9 cellular contexts compared by ENCODE assay signal in genomic region chr18:26655010-26655613, GRCh38.
DNase-seq lines count a peak whose midpoint lies in the region; ATAC-seq and TF ChIP-seq lines count a peak whose summit lies in the region.
"Had no signal": no experiment of that assay in that cellular context is flagged by ENCODE, and none has a peak within 500 bp of the region (broad histone marks: within the 10 kb centered on the region; RNA-seq: fewer than 3 reads in every experiment).

No MANE protein-coding gene starts in this region.

- H3K4me3 Mint-ChIP-seq in activated T-cell treated with anti-CD3 and anti-CD28 coated beads, Interleukin-2, amount 50 U/mL, for 72 hours, result peak overlapping the region; percentile 7 to 65
- H3K4me3 Mint-ChIP-seq in chondrocyte (ENCODE audit: unreplicated experiment), result peak overlapping the region; percentile 68

- H3K27me3 ChIP-seq in lower lobe of right lung (ENCODE audit: low read depth), result peaks cover 12% of the 10 kb centered on the region
- H3K27me3 ChIP-seq in thyroid gland, result no peaks in the 10 kb centered on the region

- H3K4me3 ChIP-seq in lower lobe of right lung (peak overlapping the region; percentile 68), thyroid gland (replicated peaks in 1 of 3) (peak overlapping the region in 2 of 3 donors; percentile 45 to 60)

- DNase-seq in activated T-cell treated with anti-CD3 and anti-CD28 coated beads, Interleukin-2, amount 50 U/mL, for 72 hours, result no peak
- no peak for DNase-seq in activated T-cell treated with anti-CD3 and anti-CD28 coated beads, Interleukin-2, amount 50 U/mL, for 48 hours
- DNase-seq in chondrocyte (ENCODE audit: low spot score) (no peak), lower lobe of right lung (no peak), thyroid gland (no peak), AG08395 (ENCODE audit: low spot score) (no peak)
- DNase-seq: NCI-H1694 had no signal

- WGBS in thyroid gland, 2 donors, result 5 to 10% methylated on average over 6 of the region's 6 CpGs

- H3K9me3 ChIP-seq in lower lobe of right lung (no peaks in the 10 kb centered on the region), thyroid gland (no peaks in the 10 kb centered on the region)

- TF ChIP-seq POLR2A in thyroid gland (IDR thresholded peaks at IDR 0.05), result peak in 1 of 2 donors; percentile 11

- H3K27ac Mint-ChIP-seq in activated T-cell treated with anti-CD3 and anti-CD28 coated beads, Interleukin-2, amount 50 U/mL, for 72 hours, result no peak overlapping the region
- no peak overlapping the region for H3K27ac Mint-ChIP-seq in chondrocyte (ENCODE audit: unreplicated experiment)

- intact Hi-C loops in lower lobe of right lung (cut with DNase I) (no loop called here), thyroid gland (cut with DNase I) (loop anchor here (5.0 kb wide), 1 partner anchor 108 kb away; the partner anchor contains the start of gene KCTD1)

- H3K27ac ChIP-seq in lower lobe of right lung (peak overlapping the region; percentile 72), thyroid gland (peak overlapping the region; percentile 92 to 94 (median 93))

- H3K4me1 ChIP-seq in lower lobe of right lung, result peaks cover 40% of the 10 kb centered on the region
- H3K4me1 ChIP-seq in thyroid gland, result peaks cover 0 to 27% of the 10 kb centered on the region in 2 donors

- H3K27me3 Mint-ChIP-seq in activated T-cell treated with anti-CD3 and anti-CD28 coated beads, Interleukin-2, amount 50 U/mL, for 72 hours (ENCODE audit: low read depth), result peaks cover 71% of the 10 kb centered on the region
- peaks cover 28% of the 10 kb centered on the region for H3K27me3 Mint-ChIP-seq in chondrocyte (ENCODE audit: low read depth)

- H3K9me3 Mint-ChIP-seq in activated T-cell treated with anti-CD3 and anti-CD28 coated beads, Interleukin-2, amount 50 U/mL, for 72 hours, result no peaks in the 10 kb centered on the region
- no peaks in the 10 kb centered on the region for H3K9me3 Mint-ChIP-seq in chondrocyte (ENCODE audit: low read depth)

- H3K36me3 ChIP-seq in lower lobe of right lung, result no peaks in the 10 kb centered on the region
- H3K36me3 ChIP-seq in thyroid gland, result no peaks in the 10 kb centered on the region

- H3K4me1 Mint-ChIP-seq in activated T-cell treated with anti-CD3 and anti-CD28 coated beads, Interleukin-2, amount 50 U/mL, for 72 hours (ENCODE audit: low read depth), result peaks cover 14% of the 10 kb centered on the region
- H3K4me1 Mint-ChIP-seq in chondrocyte (ENCODE audit: low read depth), result peaks cover 24% of the 10 kb centered on the region

- no peak for TF ChIP-seq CTCF in chondrocyte (IDR thresholded peaks at IDR 0.05)
- TF ChIP-seq CTCF in lower lobe of right lung (IDR thresholded peaks at IDR 0.05), result no peak
- no peak for TF ChIP-seq CTCF in thyroid gland (IDR thresholded peaks at IDR 0.05)

- H3K36me3 Mint-ChIP-seq in activated T-cell treated with anti-CD3 and anti-CD28 coated beads, Interleukin-2, amount 50 U/mL, for 72 hours (ENCODE audit: insufficient read depth in 2 of 2), result peaks cover 3 to 4% of the 10 kb centered on the region in 2 donors
- H3K36me3 Mint-ChIP-seq in chondrocyte (ENCODE audit: low read depth), result no peaks in the 10 kb centered on the region

- no peak for ATAC-seq in activated T-cell treated with anti-CD3 and anti-CD28 coated beads, Interleukin-2, amount 50 U/mL, for 72 hours (replicated peaks in 1 of 2)
- ATAC-seq in lower lobe of right lung (peak in 1 of 2 donors; percentile 2), GM21526 (IDR thresholded peaks at IDR 0.05; ENCODE audit: low FRiP score, unreplicated experiment) (no peak), GM18502 (IDR thresholded peaks at IDR 0.05; ENCODE audit: poor library complexity, unreplicated experiment) (no peak)
